Comparison of ENCODE assay signal across 8 cellular contexts in the genomic region with DNA sequence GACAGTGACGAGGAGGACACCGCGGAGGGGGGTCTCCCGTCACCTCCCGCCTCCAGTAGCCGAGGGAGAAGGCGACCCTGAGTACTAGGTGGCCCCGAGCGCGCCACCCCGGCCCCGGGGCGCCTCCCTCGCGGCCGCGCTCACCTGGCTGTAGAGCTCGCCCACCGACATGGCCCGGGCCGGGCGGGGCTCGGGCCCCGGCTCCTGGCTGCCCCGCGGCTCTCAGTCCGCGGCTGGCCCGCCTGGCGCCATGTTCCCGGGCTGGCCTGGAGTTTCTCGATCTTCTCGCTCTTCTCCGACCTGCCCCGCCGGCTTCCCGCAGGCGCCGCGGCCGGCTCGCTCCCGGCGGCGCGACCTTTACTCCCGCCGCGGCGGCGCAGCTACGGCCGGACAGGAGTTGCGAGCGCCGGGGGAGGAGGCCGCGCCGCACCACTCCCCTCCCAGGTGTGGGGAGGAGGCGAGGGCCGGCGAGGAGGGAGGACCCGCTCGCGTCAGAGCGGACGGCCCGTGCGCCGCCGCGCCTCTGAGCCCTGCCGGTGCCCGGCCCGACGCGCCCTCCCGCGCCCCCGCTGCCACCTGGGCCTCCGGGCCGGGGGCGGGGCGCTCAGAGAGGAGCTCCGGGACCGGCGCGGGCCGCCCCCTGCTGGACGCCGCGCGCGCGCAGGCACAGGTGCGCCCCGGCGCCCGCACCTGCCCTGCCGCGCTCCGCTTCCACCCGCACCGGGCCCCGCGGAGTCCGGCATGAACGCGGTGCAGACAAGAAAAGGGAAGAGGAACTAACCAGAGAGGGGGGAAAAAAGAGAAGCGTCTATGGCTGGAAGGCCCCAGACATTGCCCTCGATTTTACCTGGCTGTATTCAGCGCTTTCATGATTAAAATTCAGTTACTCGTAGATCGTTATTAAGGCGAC. TPM values are rescaled to one million over a fixed set of nuclear protein-coding genes. Genes with fewer than 3 reads are reported as not detected.
DNase-seq lines count a peak whose midpoint lies in the region; ATAC-seq and TF ChIP-seq lines count a peak whose summit lies in the region.

A gene (minus strand): TSS at position 525 of the 910 bp plus-strand sequence. CDS start 354 bp downstream, at position 171.

- TF ChIP-seq POLR2A in body of pancreas (IDR thresholded peaks at IDR 0.05) = peak; percentile 61 to 85 (median 68)

- H3K4me1 Mint-ChIP-seq in Caco-2 (ENCODE audit: low read depth, unreplicated experiment) = no peaks in the 10 kb centered on the region

- H3K36me3 Mint-ChIP-seq in Caco-2 (ENCODE audit: insufficient read depth, unreplicated experiment) = no peaks in the 10 kb centered on the region

- H3K36me3 ChIP-seq in Caco-2 (ENCODE audit: control insufficient read depth, insufficient read depth, low read length) (no peaks in the 10 kb centered on the region), body of pancreas (replicated peaks in 1 of 2; ENCODE audit: insufficient read depth in 1 of 2, low read depth in 2 of 2) (no peaks in the 10 kb centered on the region), brain microvascular endothelial cell (replicated peaks) (no peaks in the 10 kb centered on the region)

- POLR2A ChIA-PET in Caco-2 (lab: Charles Lee) = interaction anchor here (0.5 to 0.6 kb wide), 2 partner anchors 501 to 702 kb away, joined by 5 read pairs; no protein-coding TSS in a partner anchor

- H3K9me3 Mint-ChIP-seq in Caco-2 (ENCODE audit: unreplicated experiment) = no peaks in the 10 kb centered on the region

- TF ChIP-seq CTCF in Caco-2 (IDR thresholded peaks at IDR 0.05; ENCODE audit: insufficient read depth in 1 of 2, low read depth in 1 of 2, low read length in 1 of 2, severe bottlenecking in 1 of 2, unreplicated experiment in 1 of 2) = peak in 1 of 2 experiments; percentile 20
- TF ChIP-seq CTCF in body of pancreas (IDR thresholded peaks at IDR 0.05) = peak in 6 of 7 experiments; percentile 26 to 99 (median 76)
- TF ChIP-seq CTCF in brain microvascular endothelial cell (IDR thresholded peaks at IDR 0.05; ENCODE audit: low read depth, low read length, missing control alignments) = no peak

- no TSS peak for BruUV-seq in Caco-2 (replicated peaks; lab: Mats Ljungman, UMichigan)

- H3K27me3 ChIP-seq in Caco-2 (replicated peaks; ENCODE audit: control insufficient read depth, insufficient read depth, low read length) (no peaks in the 10 kb centered on the region), body of pancreas (no peaks in the 10 kb centered on the region), brain microvascular endothelial cell (replicated peaks) (peaks cover 53% of the 10 kb centered on the region)

- intact Hi-C loops in Caco-2 (cut with micrococcal nuclease; ENCODE audit: unreplicated experiment) = loop anchor here (1.0 to 2.0 kb wide), 3 partner anchors 50 to 144 kb away; no protein-coding TSS in a partner anchor
- intact Hi-C loops in body of pancreas (cut with DNase I) = no loop called here

- CTCF ChIA-PET in Caco-2 (lab: Charles Lee) = interaction anchor here (0.6 to 1.1 kb wide), 9 partner anchors 9 to 284 kb away, joined by 3 to 6 read pairs (median 3); no protein-coding TSS in a partner anchor

- peak; percentile 81 for ATAC-seq in GM19463 (IDR thresholded peaks at IDR 0.05; ENCODE audit: unreplicated experiment)
- ATAC-seq in body of pancreas = peak; percentile 97
- ATAC-seq in left lobe of liver = peak; percentile 96

- H3K27ac ChIP-seq in body of pancreas = peak within 1 kb of the TSS; percentile 17 to 89 (median 87)
- H3K27ac ChIP-seq in brain microvascular endothelial cell = no peak within 1 kb of the TSS

- DNase-seq in Caco-2 = peak; percentile 75 to 87
- DNase-seq in HT1080 (ENCODE audit: low read depth) = peak; percentile 39
- peak; percentile 25 for DNase-seq in T follicular helper cell (ENCODE audit: low read depth)
- DNase-seq in body of pancreas = peak; percentile 90 to 95 (median 92)
- DNase-seq in left lobe of liver (ENCODE audit: low spot score) = peak; percentile 92
- DNase-seq in stimulated activated CD4-positive, alpha-beta T cell treated with anti-CD3 and anti-CD28 coated beads, TNF-alpha, amount 100 ng/mL, for 1 hour (ENCODE audit: low read depth in 3 of 3, low spot score in 1 of 3) = peak in 2 of 3 donors; percentile 1 to 38
- DNase-seq in brain microvascular endothelial cell = no peak

- H3K4me1 ChIP-seq in Caco-2 = no peaks in the 10 kb centered on the region
- peaks cover 23% of the 10 kb centered on the region for H3K4me1 ChIP-seq in body of pancreas

- H3K4me3 Mint-ChIP-seq in Caco-2 (ENCODE audit: unreplicated experiment) = peak within 1 kb of the TSS; percentile 93

- H3K27ac Mint-ChIP-seq in Caco-2 (ENCODE audit: unreplicated experiment) = peak within 1 kb of the TSS; percentile 72

- H3K4me3 ChIP-seq in Caco-2 (ENCODE audit: low read depth, low read length) (peak within 1 kb of the TSS; percentile 74), body of pancreas (peak within 1 kb of the TSS; percentile 46 to 65), brain microvascular endothelial cell (ENCODE audit: low read depth, low read length) (no peak within 1 kb of the TSS)

- H3K27me3 Mint-ChIP-seq in Caco-2 (ENCODE audit: insufficient read depth, unreplicated experiment) = no peaks in the 10 kb centered on the region

- H3K9me3 ChIP-seq in Caco-2 = no peaks in the 10 kb centered on the region
- no peaks in the 10 kb centered on the region for H3K9me3 ChIP-seq in body of pancreas

- in situ Hi-C loops in brain microvascular endothelial cell (cut with HindIII; ENCODE audit: low pct_ligation_motif_present, low sequenced_read_pairs) = no loop called here

- 2 to 3% methylated on average over 33 to 102 of the region's 115 CpGs for WGBS in body of pancreas, 2 donors

RNA-seq across cellular contexts. Expression of the gene that starts here (rescaled TPM):
- 28.3 and 28.6 TPM in 2 replicates for total RNA-seq in Caco-2 (2022)
- total RNA-seq in HT1080 (2014; rRNA removed; shearing (Covaris generic)) = 12.8 and 16.2 TPM in 2 replicates
- 9.3 and 9.6 TPM in 2 replicates for polyA plus RNA-seq in HT1080 (2015; cell fraction: cytosol; rRNA removed)
- 5.9 and 9.5 TPM in 2 replicates for polyA plus RNA-seq in HT1080 (2015; cell fraction: nucleus; rRNA removed)
- 10 to 100 TPM; 17.1 to 18.2 TPM for total RNA-seq in body of pancreas
- 16.1 TPM for total RNA-seq in left lobe of liver
